8 cellular contexts compared by ENCODE assay signal in genomic region chr1:101506541-101507164, GRCh38.
A peak's percentile ranks its signal among the peaks of the same experiment; 100 is the strongest.
DNase-seq lines count a peak whose midpoint lies in the region; ATAC-seq and TF ChIP-seq lines count a peak whose summit lies in the region.

No MANE protein-coding gene starts in this region.

- peak; percentile 2 for DNase-seq in AG09319 (ENCODE audit: extremely low read depth, low read depth)
- peak; percentile 34 for DNase-seq in NCI-H2107 (lab: John Stamatoyannopoulos, UW)
- peak; percentile 15 for DNase-seq in activated CD4-positive, alpha-beta T cell treated with anti-CD3 and anti-CD28 coated beads, Interleukin-2, amount 50 U/mL, for 1 hour
- peak; percentile 31 for DNase-seq in germinal center (ENCODE audit: low spot score)
- no peak for DNase-seq in retinal pigment epithelial cell (ENCODE audit: low read depth)
- DNase-seq in omental fat pad (ENCODE audit: low spot score): no peak

- H3K4me3 ChIP-seq in GM12875 (ENCODE audit: low read depth, low read length): no peak overlapping the region
- no peak overlapping the region for H3K4me3 ChIP-seq in retinal pigment epithelial cell (ENCODE audit: low read length)

- TF ChIP-seq CTCF in AG09319 (IDR thresholded peaks at IDR 0.05; ENCODE audit: low read depth, low read length): peak; percentile 72
- peak; percentile 52; the same call in 1 of the 2 replicates for TF ChIP-seq CTCF in GM12875 (IDR thresholded peaks at IDR 0.05; ENCODE audit: borderline replicate concordance, insufficient read depth, low read depth, low read length)
- peak; percentile 79 for TF ChIP-seq CTCF in retinal pigment epithelial cell (conservative IDR thresholded peaks at IDR 0.05; ENCODE audit: low read depth, low read length)
- no peak for TF ChIP-seq CTCF in omental fat pad (IDR thresholded peaks at IDR 0.05)

- ATAC-seq in HG02759 (IDR thresholded peaks at IDR 0.05; ENCODE audit: unreplicated experiment) (peak; percentile 85), omental fat pad (ENCODE audit: low FRiP score) (no peak)

Comparison
In these comparisons a context has a peak if more than half of its experiments do, and no peak if none do; other contexts are left out.
1. DNase-seq: peak in AG09319 (single experiment), NCI-H2107 (single experiment), activated CD4-positive, alpha-beta T cell treated with anti-CD3 and anti-CD28 coated beads, Interleukin-2, amount 50 U/mL, for 1 hour (single experiment) and germinal center (single experiment); none in retinal pigment epithelial cell (single experiment) and omental fat pad (single experiment).
2. CTCF ChIP-seq: peak in AG09319 (single experiment), GM12875 (single experiment) and retinal pigment epithelial cell (single experiment); none in omental fat pad (0 of 3).